ENCODE assay signal across 18 cellular contexts in genomic region chr2:217398101-217398500, GRCh38.
"Had no signal": no experiment of that assay in that cellular context is flagged by ENCODE, and none has a peak within 500 bp of the region (broad histone marks: within the 10 kb centered on the region; RNA-seq: fewer than 3 reads in every experiment).

No MANE protein-coding gene starts in this region.

- H3K36me3 Mint-ChIP-seq: brain, immature natural killer cell, natural killer cell, WTC11 had no signal

- H3K4me2 ChIP-seq: hepatocyte had no signal

- H3K4me1 Mint-ChIP-seq: WTC11 had no signal

- H3K79me2 ChIP-seq: hepatocyte had no signal

- H3K9me3 ChIP-seq: ovary, prostate gland, suprapubic skin, tibial nerve had no signal

- H3K27me3 Mint-ChIP-seq: stimulated activated naive CD8-positive, alpha-beta T cell treated with anti-CD3 and anti-CD28 coated beads, Interleukin-15, Interleukin-2, amounts not matched to agents 100 ng/mL and 50 ng/mL, for 24 hours had no signal

- H3K4me3 Mint-ChIP-seq: brain; stimulated activated naive CD8-positive, alpha-beta T cell treated with anti-CD3 and anti-CD28 coated beads, Interleukin-15, Interleukin-2, amounts not matched to agents 100 ng/mL and 50 ng/mL, for 24 hours; WTC11 had no signal

- H3K27ac ChIP-seq: hepatocyte, ovary, prostate gland, suprapubic skin, tibial nerve had no signal

- H3K4me1 ChIP-seq: prostate gland had no signal

- H3K36me3 ChIP-seq: ovary, prostate gland, suprapubic skin, tibial nerve had no signal

- DNase-seq: activated naive CD4-positive, alpha-beta T cell treated with Interleukin-2 at 50 U/mL for 16 hours; anterior cingulate cortex; effector CD4-positive, alpha-beta T cell; foreskin melanocyte; glutamatergic neuron; immature natural killer cell; natural killer cell; ovary; stimulated activated CD4-positive, alpha-beta T cell treated with anti-CD3 and anti-CD28 coated beads, Interleukin-12 subunit alpha, Interleukin-12 subunit beta, amount 100 ng/mL, for 4 hours; T-helper 9 cell had no signal

- H3K9me3 Mint-ChIP-seq: immature natural killer cell had no signal

- H3K4me3 ChIP-seq: hepatocyte, lung, ovary, prostate gland, suprapubic skin, tibial nerve had no signal

- H2AFZ ChIP-seq: hepatocyte had no signal

- H3K27ac Mint-ChIP-seq: brain, WTC11 had no signal

- H3K27me3 ChIP-seq: hepatocyte, ovary, suprapubic skin, tibial nerve had no signal

- ATAC-seq: WTC11 had no signal
